ENCODE assay signal across 1 cellular context in the genomic region with DNA sequence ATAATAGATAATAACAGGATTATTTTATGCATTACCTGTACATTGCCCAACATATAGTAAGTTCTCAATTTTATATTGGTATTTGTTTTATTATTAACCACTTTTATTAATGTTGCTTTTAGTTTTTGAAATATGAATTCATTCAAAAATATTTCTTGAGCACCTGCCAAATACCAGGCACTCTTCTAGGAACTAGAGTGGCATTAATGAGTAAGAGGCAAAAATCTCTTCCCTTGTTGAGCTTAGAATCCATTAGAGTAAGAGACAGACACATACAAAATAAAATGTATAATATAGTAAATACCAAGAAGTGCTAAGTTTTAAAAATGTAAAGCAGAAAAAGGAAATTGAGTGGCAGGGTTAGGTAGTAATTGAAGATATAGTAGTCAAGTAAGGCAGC.
TF ChIP-seq lines count a peak whose summit lies in the region.

No MANE protein-coding gene starts in this region.

TF ChIP-seq in HepG2, 621 proteins besides CTCF, POLR2A, EP300 and RAD21 (continued from another document):
- TF ChIP-seq MLXIP (CRISPR knock-in tag; IDR thresholded peaks at IDR 0.05; ENCODE audit: borderline replicate concordance), result no peak
- TF ChIP-seq ZNF121 (CRISPR knock-in tag; IDR thresholded peaks at IDR 0.05), result no peak
- no peak for TF ChIP-seq TAF1 (CRISPR knock-in tag; IDR thresholded peaks at IDR 0.05)
- TF ChIP-seq ZNF792 (CRISPR knock-in tag; IDR thresholded peaks at IDR 0.05), result no peak
- TF ChIP-seq AKAP8 (CRISPR knock-in tag; IDR thresholded peaks at IDR 0.05), result no peak
- TF ChIP-seq PRMT3 (CRISPR knock-in tag; IDR thresholded peaks at IDR 0.05; ENCODE audit: borderline replicate concordance, low read depth), result no peak
- no peak for TF ChIP-seq KAT8 (CRISPR knock-in tag; IDR thresholded peaks at IDR 0.05)
